12 cellular contexts compared by ENCODE assay signal in the genomic region with DNA sequence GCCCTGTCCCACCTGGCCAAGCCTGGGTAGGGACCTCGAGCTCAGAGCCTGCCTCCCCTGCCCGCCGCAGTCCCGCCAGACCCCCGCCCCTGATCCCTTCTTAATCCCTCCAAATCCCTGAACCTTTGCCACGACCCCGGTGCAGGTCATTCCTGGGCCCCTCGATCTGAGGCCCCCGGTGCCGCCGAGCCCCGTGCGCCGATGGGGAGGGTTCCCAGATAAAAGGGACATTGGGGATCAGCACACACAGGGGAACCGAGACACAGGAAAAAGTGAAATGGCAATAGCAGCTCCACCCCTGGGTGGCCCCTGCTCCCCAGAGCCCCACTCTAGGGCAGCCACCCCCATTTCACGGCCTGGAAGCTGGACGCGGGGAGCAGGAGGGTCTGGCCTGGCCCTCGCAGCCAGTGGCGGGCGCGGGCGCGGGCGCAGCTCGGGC. TPM values are rescaled to one million over a fixed set of nuclear protein-coding genes. Genes with fewer than 3 reads are reported as not detected.
DNase-seq lines count a peak whose midpoint lies in the region; FAIRE-seq and TF ChIP-seq lines count a peak whose summit lies in the region.
"Had no signal": no experiment of that assay in that cellular context is flagged by ENCODE, and none has a peak within 500 bp of the region (broad histone marks: within the 10 kb centered on the region; RNA-seq: fewer than 3 reads in every experiment).

No MANE protein-coding gene starts in this region.

- H2AFZ ChIP-seq in KMS-11 (ENCODE audit: low read depth) (peak overlapping the region; percentile 95), neuronal stem cell (ENCODE audit: low read length) (peak overlapping the region; percentile 100)

- no peak overlapping the region for H2BK12ac ChIP-seq in neuronal stem cell (ENCODE audit: low read length)

- H4K8ac ChIP-seq in neuronal stem cell (ENCODE audit: low read depth, low read length): no peak overlapping the region

- H4K20me1 ChIP-seq in BLaER1 (peaks cover 50% of the 10 kb centered on the region), KMS-11 (ENCODE audit: insufficient read depth) (no peaks in the 10 kb centered on the region)

- H3K4ac ChIP-seq in neuronal stem cell (ENCODE audit: low read length): no peak overlapping the region

- H3K79me2 ChIP-seq in KMS-11 (ENCODE audit: insufficient read depth, low read depth): no peaks in the 10 kb centered on the region

- no peak for FAIRE-seq in frontal cortex (lab: Jason Lieb, UNC)

- H3K27ac ChIP-seq in BLaER1: no peak overlapping the region
- no peak overlapping the region for H3K27ac ChIP-seq in KMS-11
- no peak overlapping the region for H3K27ac ChIP-seq in colonic mucosa
- no peak overlapping the region for H3K27ac ChIP-seq in neuronal stem cell (replicated peaks; ENCODE audit: low read length)

- H3K27me3 ChIP-seq in BLaER1 (peaks cover 53% of the 10 kb centered on the region), KMS-11 (ENCODE audit: insufficient read depth, low read depth) (peaks cover 33% of the 10 kb centered on the region), colonic mucosa (peaks cover 46% of the 10 kb centered on the region), neuronal stem cell (ENCODE audit: control insufficient read depth in 3 of 3, insufficient read depth in 3 of 3, low read depth in 1 of 3, low read length in 3 of 3) (peaks cover 21 to 66% (median 47%) of the 10 kb centered on the region in 3 experiments)

- no peak overlapping the region for H4K91ac ChIP-seq in neuronal stem cell (ENCODE audit: low read depth, low read length, poor library complexity)

- H3K4me3 ChIP-seq in BLaER1 (peak overlapping the region; percentile 71), KMS-11 (IDR thresholded peaks at IDR 0.05; ENCODE audit: insufficient read depth, low read depth, low read length) (no peak overlapping the region), colonic mucosa (peak overlapping the region; percentile 70), neuronal stem cell (ENCODE audit: low read length in 2 of 2) (peak overlapping the region; percentile 30 to 60)

- no peak for DNase-seq in colonic mucosa
- peak; percentile 54 for DNase-seq in neuronal stem cell (ENCODE audit: low spot score)
- DNase-seq in frontal cortex (ENCODE audit: low spot score in 2 of 2): no peak
- no peak for DNase-seq in mesenteric fat pad (ENCODE audit: low spot score)
- no peak for DNase-seq in NCI-H2081 treated with DMSO at 0.1 percent for 48 hours (lab: John Stamatoyannopoulos, UW)
- no peak for DNase-seq in GDM1 (lab: John Stamatoyannopoulos, UW)
- DNase-seq: NCI-H524 treated with DMSO at 0.1 percent for 48 hours had no signal

- H3K4me1 ChIP-seq in BLaER1 (peaks cover 39% of the 10 kb centered on the region), KMS-11 (ENCODE audit: low read depth, poor library complexity, severe bottlenecking) (peaks cover 8% of the 10 kb centered on the region), colonic mucosa (peaks cover 4% of the 10 kb centered on the region), neuronal stem cell (ENCODE audit: control insufficient read depth in 2 of 2, insufficient read depth in 1 of 2, low read depth in 1 of 2, low read length in 2 of 2) (peaks cover 18 to 25% of the 10 kb centered on the region in 2 donors)
- H3K4me1 ChIP-seq: HAP-1 had no signal

- H3K9ac ChIP-seq in BLaER1 (no peak overlapping the region), KMS-11 (no peak overlapping the region), colonic mucosa (ENCODE audit: low read depth in 2 of 2, low read length in 2 of 2) (no peak overlapping the region), neuronal stem cell (ENCODE audit: low read depth, low read length, poor library complexity) (no peak overlapping the region)

- H3K36me3 ChIP-seq in BLaER1: no peaks in the 10 kb centered on the region
- H3K36me3 ChIP-seq in KMS-11 (ENCODE audit: insufficient read depth): no peaks in the 10 kb centered on the region
- no peaks in the 10 kb centered on the region for H3K36me3 ChIP-seq in colonic mucosa
- H3K36me3 ChIP-seq in neuronal stem cell (replicated peaks in 1 of 2; ENCODE audit: control insufficient read depth in 2 of 2, insufficient read depth in 2 of 2, low read length in 2 of 2): peaks cover 0 to 2% of the 10 kb centered on the region in 2 donors
- H3K36me3 ChIP-seq: HAP-1 had no signal

- H3K9me3 ChIP-seq in BLaER1 (no peaks in the 10 kb centered on the region), colonic mucosa (no peaks in the 10 kb centered on the region), neuronal stem cell (replicated peaks in 1 of 2; ENCODE audit: control insufficient read depth in 2 of 2, insufficient read depth in 1 of 2, low read depth in 1 of 2, low read length in 2 of 2) (peaks cover 0 to 20% of the 10 kb centered on the region in 2 donors)
- H3K9me3 ChIP-seq: HAP-1 had no signal

- H3K4me2 ChIP-seq in BLaER1: peak overlapping the region; percentile 92
- peak overlapping the region; percentile 78; the same call in 1 of the 2 replicates for H3K4me2 ChIP-seq in KMS-11
- H3K4me2 ChIP-seq in neuronal stem cell (ENCODE audit: insufficient read depth, low read length, poor library complexity, severe bottlenecking): peak overlapping the region; percentile 95

- H3K18ac ChIP-seq in neuronal stem cell (ENCODE audit: low read length): peak overlapping the region; percentile 92

- H3K14ac ChIP-seq in neuronal stem cell (ENCODE audit: low read length): no peak overlapping the region

- TF ChIP-seq CTCF in KMS-11 (conservative IDR thresholded peaks at IDR 0.05; ENCODE audit: low read depth, low read length) (no peak), colonic mucosa (IDR thresholded peaks at IDR 0.05) (no peak)

- H2BK5ac ChIP-seq in neuronal stem cell (ENCODE audit: low read length): peak overlapping the region; percentile 70

- intact Hi-C loops in colonic mucosa (cut with DNase I): no loop called here

- peaks cover 2% of the 10 kb centered on the region for H3K79me1 ChIP-seq in neuronal stem cell (ENCODE audit: low read depth, low read length)

- H3K23ac ChIP-seq in neuronal stem cell (ENCODE audit: low read depth, low read length, poor library complexity): peak overlapping the region; percentile 86

- no CpG with 5 or more reads among the region's 26 CpGs for WGBS in neuronal stem cell (ENCODE audit: extremely low coverage in 2 of 2, insufficient read length in 2 of 2, insufficient replicate concordance in 1 of 2), 2 donors

- H2BK15ac ChIP-seq in neuronal stem cell (ENCODE audit: low read length): no peak overlapping the region

- peak overlapping the region; percentile 60 for H2AK5ac ChIP-seq in neuronal stem cell (ENCODE audit: low read depth, low read length)

- H2BK120ac ChIP-seq in neuronal stem cell (ENCODE audit: low read depth, low read length): no peak overlapping the region

RNA-seq across cellular contexts. Expression of a gene that starts 1.3 kb away (rescaled TPM):
- total RNA-seq in colonic mucosa (under 1 TPM in 1 of 2 donors, not detected in 1; 0.12 TPM), frontal cortex (1.2 TPM), mesenteric fat pad (not detected)
- polyA plus RNA-seq in neuronal stem cell (2013, experiment 1 of 2): 8.6 TPM
- 8.5 TPM for polyA plus RNA-seq in neuronal stem cell (2013, experiment 2 of 2)
- total RNA-seq: dermis microvascular lymphatic vessel endothelial cell, subcutaneous adipose tissue had no signal
